Comparison of ENCODE assay signal across 30 cellular contexts in genomic region chrX:70535198-70535597, GRCh38.
"Had no signal": no experiment of that assay in that cellular context is flagged by ENCODE, and none has a peak within 500 bp of the region (broad histone marks: within the 10 kb centered on the region; RNA-seq: fewer than 3 reads in every experiment).

No MANE protein-coding gene starts in this region.

- H3K36me3 Mint-ChIP-seq: activated naive CD8-positive, alpha-beta T cell had no signal

- H3K27ac ChIP-seq: brain microvascular endothelial cell, WERI-Rb-1 had no signal

- H3K27ac Mint-ChIP-seq: activated B cell treated with CpG ODN at 0.5 μM for 24 hours; activated CD8-positive, alpha-beta T cell treated with anti-CD3 and anti-CD28 coated beads for 36 hours; activated naive CD8-positive, alpha-beta T cell; activated T-helper 17 cell treated with anti-CD3 and anti-CD28 coated beads, Interleukin-2, amount 50 U/mL, for 72 hours; endodermal cell; T-helper 17 cell; T-helper 2 cell treated with Interferon-gamma antibody and Interleukin-4, amounts not matched to agents 5 μg/mL and 100 μg/mL, for 36 hours had no signal

- ATAC-seq: activated CD4-positive, CD25-positive, alpha-beta regulatory T cell treated with anti-CD3 and anti-CD28 coated beads, Interleukin-2, amount 50 U/mL, for 24 hours; activated CD8-positive, alpha-beta T cell treated with anti-CD3 and anti-CD28 coated beads for 36 hours; activated T-cell treated with anti-CD3 and anti-CD28 coated beads, Interleukin-2, amount 50 U/mL, for 4 hours; activated T-helper 17 cell treated with anti-CD3 and anti-CD28 coated beads, Interleukin-2, amount 50 U/mL, for 72 hours; esophagus mucosa; T-helper 17 cell had no signal

- H3K9me3 Mint-ChIP-seq: activated B cell treated with CpG ODN at 0.5 μM for 24 hours; activated CD8-positive, alpha-beta T cell treated with anti-CD3 and anti-CD28 coated beads for 36 hours; activated T-cell treated with anti-CD3 and anti-CD28 coated beads, Interleukin-2, amount 50 U/mL, for 4 hours; activated T-helper 17 cell treated with anti-CD3 and anti-CD28 coated beads, Interleukin-2, amount 50 U/mL, for 72 hours; central memory CD8-positive, alpha-beta T cell; T-helper 2 cell treated with Interferon-gamma antibody and Interleukin-4, amounts not matched to agents 5 μg/mL and 100 μg/mL, for 36 hours had no signal

- DNase-seq: activated B cell treated with CpG ODN at 0.5 μM for 24 hours; activated CD4-positive, alpha-beta T cell treated with anti-CD3 and anti-CD28 coated beads for 48 hours; activated CD4-positive, alpha-beta T cell treated with anti-CD3 and anti-CD28 coated beads, Interleukin-2, amount 50 U/mL, for 1 hour; activated CD4-positive, alpha-beta T cell treated with anti-CD3 and anti-CD28 coated beads, Interleukin-2, amount 50 U/mL, for 48 hours; activated CD8-positive, alpha-beta memory T cell treated with anti-CD3 and anti-CD28 coated beads for 24 hours; activated CD8-positive, alpha-beta T cell treated with anti-CD3 and anti-CD28 coated beads for 36 hours; activated effector memory CD4-positive, alpha-beta T cell treated with Interleukin-2 at 50 U/mL for 16 hours; activated gamma-delta T cell treated with Interleukin-2 at 50 U/mL for 16 hours; activated naive CD4-positive, alpha-beta T cell treated with anti-CD3 and anti-CD28 coated beads, Interleukin-2, amount 50 U/mL, for 16 hours; activated naive CD4-positive, alpha-beta T cell treated with Interleukin-2 at 50 U/mL for 16 hours; activated T-cell treated with anti-CD3 and anti-CD28 coated beads, Interleukin-2, amount 50 U/mL, for 4 hours; amniotic stem cell; anterior cingulate cortex; brain microvascular endothelial cell; effector memory CD4-positive, alpha-beta T cell; endodermal cell; foreskin fibroblast; head of caudate nucleus; T-helper 1 cell; T-helper 17 cell; T1000; WERI-Rb-1 had no signal

- H3K4me1 Mint-ChIP-seq: activated B cell treated with CpG ODN at 0.5 μM for 24 hours; activated T-helper 17 cell treated with anti-CD3 and anti-CD28 coated beads, Interleukin-2, amount 50 U/mL, for 72 hours; central memory CD8-positive, alpha-beta T cell; endodermal cell; T-helper 17 cell had no signal

- H3K36me3 ChIP-seq: brain microvascular endothelial cell, WERI-Rb-1 had no signal

- FAIRE-seq: bronchial epithelial cell, frontal cortex had no signal

- H3K4me3 Mint-ChIP-seq: activated B cell treated with CpG ODN at 0.5 μM for 24 hours; activated CD8-positive, alpha-beta T cell treated with anti-CD3 and anti-CD28 coated beads for 36 hours; activated naive CD8-positive, alpha-beta T cell; activated T-cell treated with anti-CD3 and anti-CD28 coated beads, Interleukin-2, amount 50 U/mL, for 4 hours; activated T-helper 17 cell treated with anti-CD3 and anti-CD28 coated beads, Interleukin-2, amount 50 U/mL, for 72 hours; central memory CD8-positive, alpha-beta T cell; endodermal cell; T-helper 17 cell; T-helper 2 cell treated with Interferon-gamma antibody and Interleukin-4, amounts not matched to agents 5 μg/mL and 100 μg/mL, for 36 hours had no signal

- H3K27me3 ChIP-seq: brain microvascular endothelial cell had no signal
